ENCODE assay signal across 8 cellular contexts in genomic region chr10:133438711-133439273, GRCh38. TPM values are rescaled to one million over a fixed set of nuclear protein-coding genes. Genes with fewer than 3 reads are reported as not detected.
DNase-seq lines count a peak whose midpoint lies in the region; ATAC-seq and TF ChIP-seq lines count a peak whose summit lies in the region.

No MANE protein-coding gene starts in this region.

- H3K4me2 ChIP-seq in MM.1S (ENCODE audit: low read depth, low read length) = no peak overlapping the region

- ATAC-seq in GM21526 (IDR thresholded peaks at IDR 0.05; ENCODE audit: low FRiP score, unreplicated experiment) = no peak

- H3F3A ChIP-seq in MM.1S (ENCODE audit: insufficient read depth, low read length) = no peaks in the 10 kb centered on the region

- H3K27ac ChIP-seq in MM.1S (ENCODE audit: low read length) (no peak overlapping the region), colonic mucosa (no peak overlapping the region)

- no TSS peak for BruUV-seq in Calu3 (replicated peaks; lab: Mats Ljungman, UMichigan)

- no peak overlapping the region for H2AFZ ChIP-seq in MM.1S (ENCODE audit: low read length)

- no peaks in the 10 kb centered on the region for H4K20me1 ChIP-seq in MM.1S (ENCODE audit: insufficient read depth, low read length)

- in situ Hi-C loops in G401 (cut with HindIII; ENCODE audit: low sequenced_read_pairs) = no loop called here

- intact Hi-C loops in colonic mucosa (cut with DNase I) = loop anchor here (10.0 kb wide), 1 partner anchor 86 kb away; the partner anchor contains the start of gene CYP2E1
- intact Hi-C loops in Calu3 (cut with micrococcal nuclease; ENCODE audit: unreplicated experiment) = loop anchor here (2.0 to 10.0 kb wide), 2 partner anchors 76 to 170 kb away; no protein-coding TSS in a partner anchor

- CTCF ChIA-PET in AG04449 (lab: Yijun Ruan, JAX) = interaction anchor here (0.6 to 2.3 kb wide), 10 partner anchors 9 to 179 kb away, joined by 3 to 11 read pairs (median 4); no protein-coding TSS in a partner anchor
- CTCF ChIA-PET in Calu3 (lab: Charles Lee) = interaction anchor here (0.7 kb wide), 1 partner anchor 119 kb away, joined by 4 read pairs; no protein-coding TSS in a partner anchor

- H3K4me1 ChIP-seq in MM.1S (ENCODE audit: low read length) (no peaks in the 10 kb centered on the region), colonic mucosa (no peaks in the 10 kb centered on the region)

- H3K27ac Mint-ChIP-seq in Calu3 (ENCODE audit: unreplicated experiment) = no peak overlapping the region

- POLR2A ChIA-PET in AG04449 (lab: Yijun Ruan, JAX) = no interaction called here

- H3K4me3 ChIP-seq in AG04449 (ENCODE audit: low read depth, low read length) (no peak overlapping the region), MM.1S (ENCODE audit: low read length) (no peak overlapping the region), colonic mucosa (no peak overlapping the region)

- no peaks in the 10 kb centered on the region for H3K9me2 ChIP-seq in MM.1S (replicated peaks; ENCODE audit: insufficient read depth, low read length)

- no peak overlapping the region for H3K4me3 Mint-ChIP-seq in Calu3 (ENCODE audit: low read depth, unreplicated experiment)

- no peak overlapping the region for H3K9ac ChIP-seq in MM.1S (ENCODE audit: low read length)
- H3K9ac ChIP-seq in colonic mucosa (ENCODE audit: low read depth in 2 of 2, low read length in 2 of 2) = no peak overlapping the region

- H3K36me3 Mint-ChIP-seq in Calu3 (ENCODE audit: insufficient read depth, unreplicated experiment) = no peaks in the 10 kb centered on the region

- DNase-seq in AG04449 (ENCODE audit: low read depth, low spot score) = no peak
- peak; percentile 54 for DNase-seq in G401 (ENCODE audit: low spot score)
- peak; percentile 51 for DNase-seq in MM.1S
- no peak for DNase-seq in colonic mucosa
- DNase-seq in OCI-M2 (lab: John Stamatoyannopoulos, UW; ENCODE audit: unreplicated experiment) = no peak
- no peak for DNase-seq in activated naive CD4-positive, alpha-beta T cell treated with anti-CD3 and anti-CD28 coated beads, Interleukin-2, amount 50 U/mL, for 16 hours
- no peak for DNase-seq in Calu3

- H3K4me1 Mint-ChIP-seq in Calu3 (ENCODE audit: low read depth, unreplicated experiment) = peaks cover 9% of the 10 kb centered on the region

- no peaks in the 10 kb centered on the region for H3K36me3 ChIP-seq in MM.1S (replicated peaks; ENCODE audit: insufficient read depth, low read length)
- H3K36me3 ChIP-seq in colonic mucosa = no peaks in the 10 kb centered on the region

- H3K9me3 Mint-ChIP-seq in Calu3 (ENCODE audit: low read depth, unreplicated experiment) = no peaks in the 10 kb centered on the region

- H3K9me3 ChIP-seq in MM.1S (replicated peaks; ENCODE audit: insufficient read depth, low read length) (no peaks in the 10 kb centered on the region), colonic mucosa (no peaks in the 10 kb centered on the region)

- H3K79me2 ChIP-seq in MM.1S (ENCODE audit: low read length) = no peaks in the 10 kb centered on the region

- peak; percentile 18 for TF ChIP-seq CTCF in AG04449 (IDR thresholded peaks at IDR 0.05; ENCODE audit: insufficient read depth, low read length, missing control alignments)
- peak; percentile 51 for TF ChIP-seq CTCF in MM.1S (IDR thresholded peaks at IDR 0.05; ENCODE audit: low read length)
- TF ChIP-seq CTCF in colonic mucosa (IDR thresholded peaks at IDR 0.05) = peak; percentile 27
- no peak for TF ChIP-seq CTCF in Calu3 (IDR thresholded peaks at IDR 0.05; ENCODE audit: unreplicated experiment)

- no peaks in the 10 kb centered on the region for H3K27me3 Mint-ChIP-seq in Calu3 (ENCODE audit: unreplicated experiment)

- no peaks in the 10 kb centered on the region for H3K27me3 ChIP-seq in MM.1S (replicated peaks; ENCODE audit: insufficient read depth, low read length)
- no peaks in the 10 kb centered on the region for H3K27me3 ChIP-seq in colonic mucosa

RNA-seq across cellular contexts. Expression of gene SPRN, which starts 14.4 kb away (rescaled TPM):
- not detected in 2 replicates for total RNA-seq in G401 (2014; rRNA removed; shearing (Covaris generic))
- total RNA-seq in colonic mucosa (not detected), Calu3 (2022) (0.15 TPM in 1 of 2 replicates, not detected in the other)

RNA-seq across cellular contexts. Expression of gene SCART1, which starts 15.0 kb away (rescaled TPM):
- 0.10 and 0.18 TPM in 2 replicates for total RNA-seq in G401 (2014; rRNA removed; shearing (Covaris generic))
- 1 to 10 TPM; 1.3 to 1.6 TPM for total RNA-seq in colonic mucosa
- 1.8 and 2.2 TPM in 2 replicates for total RNA-seq in Calu3 (2022)

RNA-seq across cellular contexts. Expression of gene MTG1, which starts 44.8 kb away (rescaled TPM):
- total RNA-seq in G401 (2014; rRNA removed; shearing (Covaris generic)) = 60.7 and 66.8 TPM in 2 replicates
- total RNA-seq in colonic mucosa (10 to 100 TPM; 31.2 to 59.5 TPM), Calu3 (2022) (37.8 and 39.5 TPM in 2 replicates)

RNA-seq across cellular contexts. Expression of gene PAOX, which starts 59.7 kb away (rescaled TPM):
- 11.7 and 13.9 TPM in 2 replicates for total RNA-seq in G401 (2014; rRNA removed; shearing (Covaris generic))
- total RNA-seq in colonic mucosa (1 to 10 TPM; 3.5 to 5.8 TPM), Calu3 (2022) (1.4 and 2.9 TPM in 2 replicates)

Comparison
In these comparisons a context has a peak if more than half of its experiments do, and no peak if none do; other contexts are left out.
1. DNase-seq: peak in G401 (single experiment) and MM.1S (single experiment); none in AG04449 (single experiment), colonic mucosa (single experiment), OCI-M2 (single experiment), activated naive CD4-positive, alpha-beta T cell treated with anti-CD3 and anti-CD28 coated beads, Interleukin-2, amount 50 U/mL, for 16 hours (single experiment) and Calu3 (single experiment).